1 cellular context compared by ENCODE assay signal in the genomic region with DNA sequence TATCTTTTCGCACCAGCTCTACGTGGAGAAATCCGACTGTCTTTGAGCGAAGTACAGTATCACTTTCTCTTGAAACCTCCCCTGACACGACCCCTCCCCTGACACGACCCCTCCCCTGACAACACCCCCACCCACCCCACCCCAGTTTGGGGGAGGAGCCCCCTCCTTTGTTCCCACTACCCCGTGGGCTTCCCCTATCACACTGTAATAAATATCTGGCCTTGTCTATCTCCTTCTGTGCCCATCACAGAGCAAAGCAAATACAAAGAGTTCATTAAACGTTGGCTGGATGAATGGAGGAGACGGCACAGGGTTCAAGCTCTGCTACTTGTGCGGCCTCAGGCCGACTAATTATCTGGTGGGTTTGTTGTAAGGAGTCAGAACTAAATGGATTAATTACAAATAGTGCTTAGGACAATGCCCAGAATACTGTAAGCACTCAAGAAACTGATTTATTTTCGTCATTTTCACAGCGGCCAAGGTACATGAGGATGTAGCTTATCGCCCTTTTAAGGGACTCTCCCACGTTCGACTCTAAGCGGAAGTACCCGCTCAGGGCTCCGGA.
A peak's percentile ranks its signal among the peaks of the same experiment; 100 is the strongest.
TF ChIP-seq lines count a peak whose summit lies in the region.

No MANE protein-coding gene starts in this region.

TF ChIP-seq in endothelial cell of umbilical vein, 7 proteins besides CTCF, POLR2A, EP300 and RAD21:
- no peak for TF ChIP-seq EZH2 (IDR thresholded peaks at IDR 0.05; ENCODE audit: borderline replicate concordance, low read depth, low read length, severe bottlenecking)
- TF ChIP-seq, protein P1, sequence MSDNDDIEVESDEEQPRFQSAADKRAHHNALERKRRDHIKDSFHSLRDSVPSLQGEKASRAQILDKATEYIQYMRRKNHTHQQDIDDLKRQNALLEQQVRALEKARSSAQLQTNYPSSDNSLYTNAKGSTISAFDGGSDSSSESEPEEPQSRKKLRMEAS (IDR thresholded peaks at IDR 0.05; ENCODE audit: insufficient read depth, insufficient read length): peak; percentile 41
